In the genomic region with DNA sequence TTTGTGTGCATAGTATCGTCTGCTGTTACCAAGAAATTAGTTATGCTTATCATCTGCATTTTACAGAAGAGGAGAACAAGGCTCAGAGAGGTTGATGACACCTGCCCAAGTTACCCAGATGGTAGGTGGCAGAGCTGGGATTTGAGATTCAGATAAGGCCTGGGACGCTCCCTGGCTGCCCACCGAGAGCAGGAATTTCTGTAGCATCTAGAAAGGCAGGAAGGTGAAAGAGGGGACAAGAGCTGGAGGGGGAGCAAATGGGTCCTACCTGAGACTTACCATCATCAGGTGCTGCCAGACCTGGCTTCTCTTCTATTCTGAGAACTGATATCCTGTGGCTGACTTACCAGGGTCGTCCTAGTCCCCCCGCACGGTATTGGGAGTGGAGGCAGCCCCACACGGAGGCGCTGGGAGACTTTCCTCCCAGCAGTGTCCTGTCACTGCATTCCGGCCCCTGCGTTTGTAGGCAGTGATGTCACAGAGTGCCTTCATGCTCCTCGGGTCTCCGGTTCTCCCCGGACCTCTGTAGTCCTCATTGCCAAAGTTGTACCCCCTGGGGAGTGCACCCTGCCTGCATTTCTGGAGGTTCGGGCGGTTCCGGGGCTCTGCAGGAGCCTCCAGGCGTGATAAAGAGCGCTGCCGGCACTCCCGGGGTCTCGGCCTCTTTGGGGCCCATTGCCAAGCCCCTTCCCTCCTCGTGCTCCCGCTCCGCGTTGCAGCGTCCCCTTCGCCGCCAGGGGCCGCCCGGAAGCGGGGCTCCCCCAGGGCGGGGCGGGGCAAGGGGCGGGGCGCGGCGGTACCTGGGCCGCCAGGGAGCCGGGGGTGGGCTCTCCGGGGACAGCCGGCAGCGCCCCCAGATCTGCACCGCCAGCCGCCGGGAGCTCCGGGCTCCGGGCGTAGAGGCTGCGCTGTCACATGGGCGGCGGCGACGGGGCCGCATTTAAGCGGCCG, we compare ENCODE assay signal across 8 cellular contexts. TPM values are rescaled to one million over a fixed set of nuclear protein-coding genes. Genes with fewer than 3 reads are reported as not detected.
A peak's percentile ranks its signal among the peaks of the same experiment; 100 is the strongest.
DNase-seq lines count a peak whose midpoint lies in the region; ATAC-seq and TF ChIP-seq lines count a peak whose summit lies in the region.

A gene (plus strand): TSS at position 856 of the 951 bp plus-strand sequence. CDS start 60 bp downstream, at position 916.

- peak; percentile 65 for ATAC-seq in HG03280 (IDR thresholded peaks at IDR 0.05; ENCODE audit: unreplicated experiment)

- H3K4me3 ChIP-seq in SK-N-SH (ENCODE audit: low read depth in 2 of 2, low read length in 1 of 2) = peak within 1 kb of the TSS; percentile 38 to 48; a peak in 3 of 4 replicates
- peak within 1 kb of the TSS; percentile 79 for H3K4me3 ChIP-seq in iPS-20b (ENCODE audit: low read length)

- H3K9me3 ChIP-seq in SK-N-SH = no peaks in the 10 kb centered on the region
- H3K9me3 ChIP-seq in iPS-20b (ENCODE audit: insufficient read depth, low read depth, low read length) = no peaks in the 10 kb centered on the region

- 39% methylated on average over 15 of the region's 56 CpGs for WGBS in SK-N-SH (ENCODE audit: low lambda C conversion rate)

- H2AFZ ChIP-seq in SK-N-SH (ENCODE audit: low read depth) = no peak within 1 kb of the TSS

- H3K27ac ChIP-seq in SK-N-SH (ENCODE audit: low read depth in 2 of 2, low read length in 1 of 2) (no peak within 1 kb of the TSS), iPS-20b (ENCODE audit: low read length) (no peak within 1 kb of the TSS)

- H4K20me1 ChIP-seq in SK-N-SH (ENCODE audit: insufficient read depth) = peaks cover 5% of the 10 kb centered on the region; the same call in 1 of the 2 replicates

- POLR2A ChIA-PET in SK-N-SH (lab: Yijun Ruan, JAX) = no interaction called here

- TF ChIP-seq CTCF in SK-N-SH (IDR thresholded peaks at IDR 0.05) = peak; percentile 31

- no peaks in the 10 kb centered on the region for H3K79me2 ChIP-seq in SK-N-SH (ENCODE audit: insufficient read depth)

- peaks cover 10% of the 10 kb centered on the region for H3K4me1 Mint-ChIP-seq in activated naive CD8-positive, alpha-beta T cell treated with anti-CD3 and anti-CD28 coated beads for 36 hours

- H3K27ac Mint-ChIP-seq in activated naive CD8-positive, alpha-beta T cell treated with anti-CD3 and anti-CD28 coated beads for 36 hours = no peak within 1 kb of the TSS

- peak within 1 kb of the TSS; percentile 77; the same call in 1 of the 2 replicates for H3K4me2 ChIP-seq in SK-N-SH

- DNase-seq in NCI-H524 (lab: John Stamatoyannopoulos, UW) (peak; percentile 5 to 66), NCI-H524 treated with DMSO at 0.1 percent for 48 hours (lab: John Stamatoyannopoulos, UW) (no peak), SK-N-SH (peak; percentile 85), dedifferentiated amniotic fluid mesenchymal stem cell (ENCODE audit: extremely low spot score) (no peak)
- DNase-seq in activated naive CD8-positive, alpha-beta T cell treated with anti-CD3 and anti-CD28 coated beads for 36 hours = peak; percentile 80
- DNase-seq in stimulated activated CD4-positive, alpha-beta T cell treated with anti-CD3 and anti-CD28 coated beads, Interleukin-4, amount 100 ng/mL, for 4 hours = peak; percentile 67 to 82

- no peaks in the 10 kb centered on the region for H3F3A ChIP-seq in SK-N-SH (replicated peaks; ENCODE audit: insufficient read depth)

- no peaks in the 10 kb centered on the region for H3K36me3 ChIP-seq in SK-N-SH (replicated peaks in 1 of 2; ENCODE audit: control insufficient read depth in 1 of 2, insufficient read depth in 2 of 2, low read length in 1 of 2)
- H3K36me3 ChIP-seq in iPS-20b (ENCODE audit: insufficient read depth, low read depth, low read length) = no peaks in the 10 kb centered on the region

- H3K27me3 Mint-ChIP-seq in activated naive CD8-positive, alpha-beta T cell treated with anti-CD3 and anti-CD28 coated beads for 36 hours = peaks cover 41% of the 10 kb centered on the region

- H3K9me3 Mint-ChIP-seq in activated naive CD8-positive, alpha-beta T cell treated with anti-CD3 and anti-CD28 coated beads for 36 hours = no peaks in the 10 kb centered on the region

- H3K4me1 ChIP-seq in SK-N-SH (ENCODE audit: control insufficient read depth in 1 of 2, insufficient read depth in 2 of 2, low read depth in 1 of 2, low read length in 1 of 2) = peaks cover 0 to 6% of the 10 kb centered on the region in 2 experiments; a peak in 1 of 4 replicates
- H3K4me1 ChIP-seq in iPS-20b (ENCODE audit: insufficient read depth, low read length) = 0 out of 2 replicates have a peak, but pooled peaks cover 5% of the 10 kb centered on the region

- H3K27me3 ChIP-seq in SK-N-SH (ENCODE audit: insufficient read depth) (peaks cover 52% of the 10 kb centered on the region), iPS-20b (ENCODE audit: insufficient read depth, low read length) (peaks cover 50% of the 10 kb centered on the region)

- no peaks in the 10 kb centered on the region for H3K36me3 Mint-ChIP-seq in activated naive CD8-positive, alpha-beta T cell treated with anti-CD3 and anti-CD28 coated beads for 36 hours

- no peak for TF ChIP-seq EP300 in SK-N-SH (IDR thresholded peaks at IDR 0.05; ENCODE audit: borderline replicate concordance in 1 of 2, low read depth in 1 of 2, low read length in 1 of 2)

- H3K4me3 Mint-ChIP-seq in activated naive CD8-positive, alpha-beta T cell treated with anti-CD3 and anti-CD28 coated beads for 36 hours = peak within 1 kb of the TSS; percentile 68

- no peak for TF ChIP-seq RAD21 in SK-N-SH (IDR thresholded peaks at IDR 0.05; ENCODE audit: low read length)

- H3K9ac ChIP-seq in SK-N-SH (no peak within 1 kb of the TSS), iPS-20b (ENCODE audit: low read depth, low read length) (peak within 1 kb of the TSS; percentile 47; the same call in 1 of the 2 replicates)

- H3K9me2 ChIP-seq in SK-N-SH = no peaks in the 10 kb centered on the region

- CTCF ChIA-PET in SK-N-SH (lab: Yijun Ruan, JAX) = interaction anchor here (0.7 to 4.5 kb wide), 9 partner anchors 9 to 332 kb away, joined by 3 to 28 read pairs (median 3); a partner anchor contains a TSS

TF ChIP-seq in SK-N-SH, 30 proteins besides CTCF, POLR2A, EP300 and RAD21:
- no peak for TF ChIP-seq RCOR1 (IDR thresholded peaks at IDR 0.05; ENCODE audit: low read length)
- TF ChIP-seq TCF12 (IDR thresholded peaks at IDR 0.05) = no peak
- TF ChIP-seq JUND (IDR thresholded peaks at IDR 0.05) = no peak
- no peak for TF ChIP-seq ELF1 (IDR thresholded peaks at IDR 0.05)
- TF ChIP-seq, protein P1, sequence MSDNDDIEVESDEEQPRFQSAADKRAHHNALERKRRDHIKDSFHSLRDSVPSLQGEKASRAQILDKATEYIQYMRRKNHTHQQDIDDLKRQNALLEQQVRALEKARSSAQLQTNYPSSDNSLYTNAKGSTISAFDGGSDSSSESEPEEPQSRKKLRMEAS (IDR thresholded peaks at IDR 0.05; ENCODE audit: low read depth) = no peak
- TF ChIP-seq SMC3 (IDR thresholded peaks at IDR 0.05; ENCODE audit: low read depth, low read length) = no peak
- TF ChIP-seq NRF1 (IDR thresholded peaks at IDR 0.05; ENCODE audit: low read depth, low read length) = no peak
- no peak for TF ChIP-seq EZH2phosphoT487 (IDR thresholded peaks at IDR 0.05; ENCODE audit: borderline replicate concordance, low read depth)
- no peak for TF ChIP-seq RXRA (IDR thresholded peaks at IDR 0.05; ENCODE audit: borderline replicate concordance, low read depth)
- no peak for TF ChIP-seq GATA2 (CRISPR knock-in tag; IDR thresholded peaks at IDR 0.05)
- no peak for TF ChIP-seq FOSL2 (IDR thresholded peaks at IDR 0.05; ENCODE audit: borderline replicate concordance, low read depth)

RNA-seq across cellular contexts. Expression of the gene that starts here (rescaled TPM):
- 0.08 and 0.21 TPM in 2 replicates for polyA plus RNA-seq in SK-N-SH (2012; rRNA removed)
- 0.12 and 0.18 TPM in 2 replicates for polyA plus RNA-seq in SK-N-SH (2012; cell fraction: cytosol; rRNA removed)
- 0.27 and 0.38 TPM in 2 replicates for polyA plus RNA-seq in SK-N-SH (2012; cell fraction: nucleus; rRNA removed)
- total RNA-seq in activated naive CD8-positive, alpha-beta T cell treated with anti-CD3 and anti-CD28 coated beads for 36 hours = 1 to 10 TPM in 1 of 2 experiments, under 1 TPM in 1; 0.94 to 2.0 TPM

Comparison
In these comparisons a context has a peak if more than half of its experiments do, and no peak if none do; other contexts are left out.
1. DNase-seq: peak in NCI-H524 (2 of 2), activated naive CD8-positive, alpha-beta T cell treated with anti-CD3 and anti-CD28 coated beads for 36 hours (single experiment) and stimulated activated CD4-positive, alpha-beta T cell treated with anti-CD3 and anti-CD28 coated beads, Interleukin-4, amount 100 ng/mL, for 4 hours (2 of 2); none in NCI-H524 treated with DMSO at 0.1 percent for 48 hours (single experiment) and dedifferentiated amniotic fluid mesenchymal stem cell (single experiment).
2. Peak in DNase-seq, H3K4me3 ChIP-seq and H3K4me2 ChIP-seq in SK-N-SH; RNA of the gene not detected or under 1 TPM.